In the genomic region with DNA sequence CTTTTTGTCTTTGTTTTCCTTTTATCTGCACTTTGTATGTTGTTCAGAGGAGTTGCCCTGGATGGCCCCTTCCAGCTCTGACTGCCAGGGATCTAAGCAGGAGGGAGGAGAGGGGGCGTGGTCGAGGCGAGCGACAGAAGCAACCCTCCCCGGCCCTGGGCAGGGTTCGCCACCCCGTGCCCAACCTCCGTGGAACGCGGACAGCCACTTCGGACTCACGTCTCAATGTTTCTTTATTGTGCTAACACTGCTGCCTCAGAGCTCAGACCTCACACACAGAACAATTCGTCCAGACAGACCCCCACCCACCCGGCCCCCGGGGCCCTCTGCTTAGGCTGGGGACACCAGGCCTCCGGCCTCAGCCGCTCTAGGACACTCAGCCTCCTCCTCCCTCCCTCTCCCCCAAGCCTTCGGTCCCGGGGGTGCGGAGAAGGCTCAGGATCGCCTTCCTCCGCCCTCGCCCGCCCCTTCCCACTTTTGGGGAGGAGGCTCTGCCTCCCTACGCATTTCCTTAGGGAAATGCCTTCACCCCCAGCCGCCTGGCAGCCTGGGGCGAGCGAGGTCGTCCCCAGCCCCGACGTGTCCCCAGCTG, we compare ENCODE assay signal across 8 cellular contexts. TPM values are rescaled to one million over a fixed set of nuclear protein-coding genes. Genes with fewer than 3 reads are reported as not detected.
DNase-seq lines count a peak whose midpoint lies in the region; ATAC-seq and TF ChIP-seq lines count a peak whose summit lies in the region.

No MANE protein-coding gene starts in this region.

- no peak overlapping the region for H3K27ac ChIP-seq in neuronal stem cell (replicated peaks; ENCODE audit: low read length)

- H3K79me1 ChIP-seq in neuronal stem cell (ENCODE audit: low read depth, low read length) = no peaks in the 10 kb centered on the region

- no peak overlapping the region for H2BK12ac ChIP-seq in neuronal stem cell (ENCODE audit: low read length)

- no peaks in the 10 kb centered on the region for H3K27me3 Mint-ChIP-seq in activated naive CD8-positive, alpha-beta T cell treated with anti-CD3 and anti-CD28 coated beads, Interleukin-2, amount 50 U/mL, for 24 hours

- H2BK15ac ChIP-seq in neuronal stem cell (ENCODE audit: low read length) = no peak overlapping the region

- WGBS in neuronal stem cell (ENCODE audit: extremely low coverage in 2 of 2, insufficient read length in 2 of 2, insufficient replicate concordance in 1 of 2), 2 donors = no CpG with 5 or more reads among the region's 31 CpGs

- H2BK120ac ChIP-seq in neuronal stem cell (ENCODE audit: low read depth, low read length) = no peak overlapping the region

- H3K27me3 ChIP-seq in neuronal stem cell (ENCODE audit: control insufficient read depth in 3 of 3, insufficient read depth in 3 of 3, low read depth in 1 of 3, low read length in 3 of 3) = peaks cover 7 to 68% (median 40%) of the 10 kb centered on the region in 3 experiments

- H4K8ac ChIP-seq in neuronal stem cell (ENCODE audit: low read depth, low read length) = no peak overlapping the region

- peak overlapping the region; percentile 79 for H3K4me2 ChIP-seq in neuronal stem cell (ENCODE audit: insufficient read depth, low read length, poor library complexity, severe bottlenecking)

- H3K9me3 ChIP-seq in neuronal stem cell (replicated peaks in 1 of 2; ENCODE audit: control insufficient read depth in 2 of 2, insufficient read depth in 1 of 2, low read depth in 1 of 2, low read length in 2 of 2) = peaks cover 5% of the 10 kb centered on the region in 2 donors

- H3K14ac ChIP-seq in neuronal stem cell (ENCODE audit: low read length) = no peak overlapping the region

- H3K36me3 Mint-ChIP-seq in activated naive CD8-positive, alpha-beta T cell treated with anti-CD3 and anti-CD28 coated beads, Interleukin-2, amount 50 U/mL, for 24 hours (ENCODE audit: low read depth) = no peaks in the 10 kb centered on the region

- H3K9me3 Mint-ChIP-seq in activated naive CD8-positive, alpha-beta T cell treated with anti-CD3 and anti-CD28 coated beads, Interleukin-2, amount 50 U/mL, for 24 hours = no peaks in the 10 kb centered on the region

- peak overlapping the region; percentile 47 for H2AFZ ChIP-seq in neuronal stem cell (ENCODE audit: low read length)

- peak overlapping the region; percentile 56 for H3K9ac ChIP-seq in neuronal stem cell (ENCODE audit: low read depth, low read length, poor library complexity)

- no peak overlapping the region for H3K4ac ChIP-seq in neuronal stem cell (ENCODE audit: low read length)

- no peak overlapping the region for H4K91ac ChIP-seq in neuronal stem cell (ENCODE audit: low read depth, low read length, poor library complexity)

- peak; percentile 11 for ATAC-seq in activated naive CD8-positive, alpha-beta T cell treated with anti-CD3 and anti-CD28 coated beads, Interleukin-2, amount 50 U/mL, for 24 hours
- no peak for ATAC-seq in GM18505 (IDR thresholded peaks at IDR 0.05; ENCODE audit: unreplicated experiment)
- no peak for ATAC-seq in GM18858 (IDR thresholded peaks at IDR 0.05; ENCODE audit: unreplicated experiment)

- peak overlapping the region; percentile 44 for H3K27ac Mint-ChIP-seq in activated naive CD8-positive, alpha-beta T cell treated with anti-CD3 and anti-CD28 coated beads, Interleukin-2, amount 50 U/mL, for 24 hours

- no peaks in the 10 kb centered on the region for H3K36me3 ChIP-seq in neuronal stem cell (replicated peaks in 1 of 2; ENCODE audit: control insufficient read depth in 2 of 2, insufficient read depth in 2 of 2, low read length in 2 of 2)

- intact Hi-C loops in head of caudate nucleus (cut with DNase I) = no loop called here

- peak overlapping the region; percentile 77 for H3K4me3 Mint-ChIP-seq in activated naive CD8-positive, alpha-beta T cell treated with anti-CD3 and anti-CD28 coated beads, Interleukin-2, amount 50 U/mL, for 24 hours

- H3K18ac ChIP-seq in neuronal stem cell (ENCODE audit: low read length) = no peak overlapping the region

- no peak overlapping the region for H2AK5ac ChIP-seq in neuronal stem cell (ENCODE audit: low read depth, low read length)

- no peak overlapping the region for H2BK5ac ChIP-seq in neuronal stem cell (ENCODE audit: low read length)

- H3K4me3 ChIP-seq in neuronal stem cell (ENCODE audit: low read length in 2 of 2) = peak overlapping the region in 1 of 2 donors; percentile 70

- peak overlapping the region; percentile 51 for H3K23ac ChIP-seq in neuronal stem cell (ENCODE audit: low read depth, low read length, poor library complexity)

- H3K4me1 ChIP-seq in neuronal stem cell (ENCODE audit: control insufficient read depth in 2 of 2, insufficient read depth in 1 of 2, low read depth in 1 of 2, low read length in 2 of 2) = peaks cover 0 to 4% of the 10 kb centered on the region in 2 donors

- DNase-seq in activated naive CD4-positive, alpha-beta T cell treated with Interleukin-2 at 50 U/mL for 16 hours = peak; percentile 18
- DNase-seq in activated naive CD4-positive, alpha-beta T cell (lab: John Stamatoyannopoulos, UW) = no peak
- peak; percentile 43 for DNase-seq in NCI-H2227 treated with DMSO at 0.1 percent for 48 hours (lab: John Stamatoyannopoulos, UW)
- DNase-seq in activated naive CD8-positive, alpha-beta T cell treated with anti-CD3 and anti-CD28 coated beads, Interleukin-2, amount 50 U/mL, for 24 hours = peak; percentile 48
- DNase-seq in head of caudate nucleus = peak; percentile 58 to 88 (median 78)
- DNase-seq in neuronal stem cell (ENCODE audit: low spot score) = peak; percentile 45

- TF ChIP-seq POLR2A in GM18505 (IDR thresholded peaks at IDR 0.05; ENCODE audit: borderline replicate concordance, extremely low read depth, insufficient read depth, insufficient read length) = no peak

- H3K4me1 Mint-ChIP-seq in activated naive CD8-positive, alpha-beta T cell treated with anti-CD3 and anti-CD28 coated beads, Interleukin-2, amount 50 U/mL, for 24 hours = peaks cover 15% of the 10 kb centered on the region

RNA-seq across cellular contexts. Expression of a gene that starts 8.3 kb away (rescaled TPM):
- polyA plus RNA-seq in neuronal stem cell (2013, experiment 1 of 2) = not detected
- not detected for polyA plus RNA-seq in neuronal stem cell (2013, experiment 2 of 2)

RNA-seq across cellular contexts. Expression of a gene that starts 27.5 kb away (rescaled TPM):
- not detected for polyA plus RNA-seq in neuronal stem cell (2013, experiment 1 of 2)
- polyA plus RNA-seq in neuronal stem cell (2013, experiment 2 of 2) = not detected

RNA-seq across cellular contexts. Expression of a gene that starts 45.8 kb away (rescaled TPM):
- 0.32 TPM for polyA plus RNA-seq in neuronal stem cell (2013, experiment 1 of 2)
- 0.47 TPM for polyA plus RNA-seq in neuronal stem cell (2013, experiment 2 of 2)

RNA-seq across cellular contexts. Expression of a gene that starts 52.0 kb away (rescaled TPM):
- polyA plus RNA-seq in neuronal stem cell (2013, experiment 1 of 2) = 0.03 TPM
- polyA plus RNA-seq in neuronal stem cell (2013, experiment 2 of 2) = not detected

Comparison
In these comparisons a context has a peak if more than half of its experiments do, and no peak if none do; other contexts are left out.
1. DNase-seq: peak in activated naive CD4-positive, alpha-beta T cell treated with Interleukin-2 at 50 U/mL for 16 hours (single experiment), NCI-H2227 treated with DMSO at 0.1 percent for 48 hours (single experiment), activated naive CD8-positive, alpha-beta T cell treated with anti-CD3 and anti-CD28 coated beads, Interleukin-2, amount 50 U/mL, for 24 hours (single experiment), head of caudate nucleus (42 of 42) and neuronal stem cell (single experiment); none in activated naive CD4-positive, alpha-beta T cell (0 of 4).